ENCODE assay signal across 11 cellular contexts in the genomic region with DNA sequence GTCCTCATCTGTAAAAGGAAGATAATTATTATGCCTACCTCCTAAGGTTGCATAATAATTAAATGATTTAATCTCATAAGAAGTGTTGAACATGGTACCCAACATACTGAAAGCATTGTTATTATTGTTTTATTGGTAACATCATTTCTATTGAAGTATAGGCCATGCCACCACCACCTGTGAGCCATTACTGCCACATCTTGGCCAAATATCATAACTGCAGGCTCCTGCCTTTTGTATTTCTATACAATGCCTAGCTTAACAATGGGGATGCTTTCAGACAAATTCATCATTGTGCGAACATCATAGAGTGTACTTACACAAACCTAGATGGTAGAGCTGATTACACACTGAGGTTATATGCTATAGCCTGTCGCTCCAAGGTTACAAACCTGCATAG.
A peak's percentile ranks its signal among the peaks of the same experiment; 100 is the strongest.
DNase-seq lines count a peak whose midpoint lies in the region; ATAC-seq and TF ChIP-seq lines count a peak whose summit lies in the region.
"Had no signal": no experiment of that assay in that cellular context is flagged by ENCODE, and none has a peak within 500 bp of the region (broad histone marks: within the 10 kb centered on the region; RNA-seq: fewer than 3 reads in every experiment).

No MANE protein-coding gene starts in this region.

- CTCF ChIA-PET in AG04449 (lab: Yijun Ruan, JAX), result interaction anchor here (0.9 to 4.6 kb wide), 5 partner anchors 10 to 505 kb away, joined by 3 to 33 read pairs (median 7); no protein-coding TSS in a partner anchor

- no peak for DNase-seq in AG04449 (ENCODE audit: low read depth, low spot score)
- DNase-seq in GM10266 (ENCODE audit: extremely low spot score), result no peak
- peak; percentile 36 for DNase-seq in NOMO-1 treated with DMSO at 0.1 percent for 48 hours (lab: John Stamatoyannopoulos, UW; ENCODE audit: unreplicated experiment)
- DNase-seq in epithelial cell of proximal tubule (ENCODE audit: low read depth), result no peak
- no peak for DNase-seq in T-helper 9 cell
- no peak for DNase-seq in NCI-H187 treated with DMSO at 0.1 percent for 48 hours (lab: John Stamatoyannopoulos, UW)
- no peak for DNase-seq in activated effector memory CD4-positive, alpha-beta T cell treated with anti-CD3 and anti-CD28 coated beads, Interleukin-2, amount 50 U/mL, for 16 hours
- DNase-seq: activated CD8-positive, alpha-beta memory T cell treated with anti-CD3 and anti-CD28 coated beads, Interleukin-2, amount 50 U/mL, for 48 hours; esophagus squamous epithelium; NCI-H446 had no signal

- peak; percentile 5 for TF ChIP-seq CTCF in AG04449 (IDR thresholded peaks at IDR 0.05; ENCODE audit: insufficient read depth, low read length, missing control alignments)
- TF ChIP-seq CTCF in GM10266 (IDR thresholded peaks at IDR 0.05; ENCODE audit: control insufficient read depth, insufficient read depth, low read depth, missing control alignments), result peak; percentile 34
- TF ChIP-seq CTCF in epithelial cell of proximal tubule (conservative IDR thresholded peaks at IDR 0.05; ENCODE audit: low read depth, low read length), result peak; percentile 63

- no peak for ATAC-seq in HG03135 (IDR thresholded peaks at IDR 0.05; ENCODE audit: unreplicated experiment)

- H3K4me3 ChIP-seq in AG04449 (ENCODE audit: low read depth, low read length) (no peak overlapping the region), epithelial cell of proximal tubule (ENCODE audit: low read depth, low read length) (no peak overlapping the region)
- H3K4me3 ChIP-seq: esophagus squamous epithelium had no signal

- POLR2A ChIA-PET in AG04449 (lab: Yijun Ruan, JAX), result no interaction called here

Comparison
In these comparisons a context has a peak if more than half of its experiments do, and no peak if none do; other contexts are left out.
1. CTCF ChIP-seq: peak in every context shown above with its lines; median percentile 63 in epithelial cell of proximal tubule; 34 in GM10266; 5 in AG04449.